ENCODE assay signal across 17 cellular contexts in the genomic region with DNA sequence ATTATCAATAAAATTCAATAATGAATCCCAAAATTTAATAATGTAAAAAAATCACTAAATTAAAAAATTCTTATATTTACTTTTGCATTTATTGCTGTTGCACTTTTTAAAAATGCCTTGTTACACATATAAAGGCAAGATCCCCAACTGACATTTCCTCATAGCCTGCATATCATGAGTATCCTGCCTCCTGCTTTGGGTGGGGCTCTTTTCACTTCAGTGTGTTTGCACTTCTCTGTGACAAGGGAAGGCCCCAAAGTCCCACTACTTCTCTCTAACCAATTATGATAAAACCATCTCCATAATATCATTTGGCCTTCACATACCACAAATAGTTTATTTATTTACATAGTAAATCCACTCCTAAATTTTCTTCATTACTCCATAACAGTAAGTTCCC.
DNase-seq lines count a peak whose midpoint lies in the region; ATAC-seq, FAIRE-seq and TF ChIP-seq lines count a peak whose summit lies in the region.
"Had no signal": no experiment of that assay in that cellular context is flagged by ENCODE, and none has a peak within 500 bp of the region (broad histone marks: within the 10 kb centered on the region; RNA-seq: fewer than 3 reads in every experiment).

No MANE protein-coding gene starts in this region.

- ATAC-seq in GM23338 = no peak
- no peak for ATAC-seq in stimulated activated naive CD8-positive, alpha-beta T cell treated with anti-CD3 and anti-CD28 coated beads, Interleukin-15, amount 100 ng/mL, for 72 hours

- H3K27ac ChIP-seq in GM23338 (ENCODE audit: low read depth) (no peak overlapping the region), small intestine (ENCODE audit: low read depth in 1 of 2, low read length in 1 of 2) (no peak overlapping the region)
- H3K27ac ChIP-seq: C4-2B, thyroid gland had no signal

- no peaks in the 10 kb centered on the region for H3K9me2 ChIP-seq in GM23338 (ENCODE audit: insufficient read depth)

- no peaks in the 10 kb centered on the region for H3K9me3 Mint-ChIP-seq in GM23338
- H3K9me3 Mint-ChIP-seq in dendritic cell treated with granulocyte-macrophage colony-stimulating factor and Interleukin-4, amounts not matched to agents 40 ng/mL and 50 ng/mL, for 4 days = no peaks in the 10 kb centered on the region
- no peaks in the 10 kb centered on the region for H3K9me3 Mint-ChIP-seq in stimulated activated naive CD8-positive, alpha-beta T cell treated with anti-CD3 and anti-CD28 coated beads, Interleukin-15, amount 100 ng/mL, for 72 hours
- H3K9me3 Mint-ChIP-seq: activated CD4-positive, alpha-beta memory T cell treated with anti-CD3 and anti-CD28 coated beads, Interleukin-2, amount 10 ng/mL, durations not matched to agents 7 days and 5 days; nephron had no signal

- no peaks in the 10 kb centered on the region for H3K9me3 ChIP-seq in small intestine (ENCODE audit: control insufficient read depth, low read depth)
- H3K9me3 ChIP-seq: thyroid gland had no signal

- no peak for TF ChIP-seq CTCF in GM23338 (conservative IDR thresholded peaks at IDR 0.05; ENCODE audit: low read depth in 2 of 2)

- peaks cover 7% of the 10 kb centered on the region; the same call in 1 of the 2 replicates for H3K4me1 ChIP-seq in GM23338 (ENCODE audit: insufficient read depth)
- no peaks in the 10 kb centered on the region for H3K4me1 ChIP-seq in small intestine (ENCODE audit: control insufficient read depth in 2 of 2, insufficient read depth in 1 of 2, low read depth in 1 of 2, low read length in 1 of 2)
- H3K4me1 ChIP-seq: thyroid gland had no signal

- H3K4me2 ChIP-seq in GM23338 = peak overlapping the region; percentile 11; the same call in 1 of the 2 replicates

- H4K20me1 ChIP-seq in GM23338 (replicated peaks; ENCODE audit: insufficient read depth) = no peaks in the 10 kb centered on the region

- no peak for DNase-seq in GM23338 (ENCODE audit: low spot score)
- DNase-seq in NOMO-1 treated with DMSO at 0.1 percent for 48 hours (lab: John Stamatoyannopoulos, UW; ENCODE audit: unreplicated experiment) = peak; percentile 74
- DNase-seq in small intestine = peak; percentile 71
- DNase-seq in NCI-H1092 treated with DMSO at 0.1 percent for 48 hours (lab: John Stamatoyannopoulos, UW) = no peak
- DNase-seq in COLO829 (ENCODE audit: low spot score) = no peak
- DNase-seq in stimulated activated naive CD8-positive, alpha-beta T cell treated with anti-CD3 and anti-CD28 coated beads, Interleukin-15, amount 100 ng/mL, for 72 hours = no peak
- DNase-seq: activated CD4-positive, alpha-beta memory T cell treated with anti-CD3 and anti-CD28 coated beads, Interleukin-2, amount 10 ng/mL, durations not matched to agents 7 days and 5 days; Karpas-422; NCI-H1930; NCI-H524 treated with DMSO at 0.1 percent for 48 hours; stimulated activated CD4-positive, alpha-beta T cell treated with anti-CD3 and anti-CD28 coated beads, Interleukin-1b, Interleukin-23, amount 100 ng/mL, for 48 hours; thyroid gland had no signal

- intact Hi-C loops in dendritic cell treated with granulocyte-macrophage colony-stimulating factor and Interleukin-4, amounts not matched to agents 40 ng/mL and 50 ng/mL, for 4 days (cut with micrococcal nuclease) = loop anchor here (10.0 kb wide), 1 partner anchor 444 kb away; a partner anchor contains a TSS

- no peaks in the 10 kb centered on the region for H3K36me3 ChIP-seq in GM23338 (ENCODE audit: insufficient read depth)
- no peaks in the 10 kb centered on the region for H3K36me3 ChIP-seq in small intestine (ENCODE audit: control insufficient read depth in 2 of 2, insufficient read depth in 2 of 2, low read length in 2 of 2)
- H3K36me3 ChIP-seq: thyroid gland had no signal

- H3K4me3 ChIP-seq in GM23338 (no peak overlapping the region), small intestine (ENCODE audit: low read depth in 1 of 2, low read length in 2 of 2) (no peak overlapping the region)
- H3K4me3 ChIP-seq: thyroid gland had no signal

- peaks cover 6% of the 10 kb centered on the region for H3K27me3 Mint-ChIP-seq in GM23338 (ENCODE audit: insufficient read depth, low read depth, poor library complexity)
- no peaks in the 10 kb centered on the region for H3K27me3 Mint-ChIP-seq in dendritic cell treated with granulocyte-macrophage colony-stimulating factor and Interleukin-4, amounts not matched to agents 40 ng/mL and 50 ng/mL, for 4 days
- no peaks in the 10 kb centered on the region for H3K27me3 Mint-ChIP-seq in stimulated activated naive CD8-positive, alpha-beta T cell treated with anti-CD3 and anti-CD28 coated beads, Interleukin-15, amount 100 ng/mL, for 72 hours
- H3K27me3 Mint-ChIP-seq: activated CD4-positive, alpha-beta memory T cell treated with anti-CD3 and anti-CD28 coated beads, Interleukin-2, amount 10 ng/mL, durations not matched to agents 7 days and 5 days had no signal

- peaks cover 19% of the 10 kb centered on the region for H3K4me1 Mint-ChIP-seq in GM23338
- peaks cover 5% of the 10 kb centered on the region for H3K4me1 Mint-ChIP-seq in dendritic cell treated with granulocyte-macrophage colony-stimulating factor and Interleukin-4, amounts not matched to agents 40 ng/mL and 50 ng/mL, for 4 days (ENCODE audit: low read depth)
- no peaks in the 10 kb centered on the region for H3K4me1 Mint-ChIP-seq in stimulated activated naive CD8-positive, alpha-beta T cell treated with anti-CD3 and anti-CD28 coated beads, Interleukin-15, amount 100 ng/mL, for 72 hours
- H3K4me1 Mint-ChIP-seq: activated CD4-positive, alpha-beta memory T cell treated with anti-CD3 and anti-CD28 coated beads, Interleukin-2, amount 10 ng/mL, durations not matched to agents 7 days and 5 days had no signal

- no peak overlapping the region for H3K4me3 Mint-ChIP-seq in GM23338
- H3K4me3 Mint-ChIP-seq in dendritic cell treated with granulocyte-macrophage colony-stimulating factor and Interleukin-4, amounts not matched to agents 40 ng/mL and 50 ng/mL, for 4 days = no peak overlapping the region
- H3K4me3 Mint-ChIP-seq in stimulated activated naive CD8-positive, alpha-beta T cell treated with anti-CD3 and anti-CD28 coated beads, Interleukin-15, amount 100 ng/mL, for 72 hours = no peak overlapping the region
- H3K4me3 Mint-ChIP-seq: activated CD4-positive, alpha-beta memory T cell treated with anti-CD3 and anti-CD28 coated beads, Interleukin-2, amount 10 ng/mL, durations not matched to agents 7 days and 5 days; nephron had no signal

- H3K27ac Mint-ChIP-seq in GM23338 = peak overlapping the region; percentile 12; the same call in 1 of the 2 replicates
- H3K27ac Mint-ChIP-seq in dendritic cell treated with granulocyte-macrophage colony-stimulating factor and Interleukin-4, amounts not matched to agents 40 ng/mL and 50 ng/mL, for 4 days = peak overlapping the region; percentile 34
- no peak overlapping the region for H3K27ac Mint-ChIP-seq in stimulated activated naive CD8-positive, alpha-beta T cell treated with anti-CD3 and anti-CD28 coated beads, Interleukin-15, amount 100 ng/mL, for 72 hours
- H3K27ac Mint-ChIP-seq: activated CD4-positive, alpha-beta memory T cell treated with anti-CD3 and anti-CD28 coated beads, Interleukin-2, amount 10 ng/mL, durations not matched to agents 7 days and 5 days had no signal

- no peaks in the 10 kb centered on the region for H3K79me2 ChIP-seq in GM23338 (replicated peaks; ENCODE audit: insufficient read depth)

- no peak overlapping the region for H2AFZ ChIP-seq in GM23338

- no peaks in the 10 kb centered on the region for H3F3A ChIP-seq in GM23338 (replicated peaks; ENCODE audit: low read depth)

- H3K27me3 ChIP-seq in GM23338 (ENCODE audit: insufficient read depth) (no peaks in the 10 kb centered on the region), small intestine (ENCODE audit: control insufficient read depth in 2 of 2, insufficient read depth in 2 of 2, low read length in 2 of 2) (no peaks in the 10 kb centered on the region)
- H3K27me3 ChIP-seq: thyroid gland had no signal

- no peak for FAIRE-seq in small intestine (lab: Jason Lieb, UNC)
- FAIRE-seq: colon, H54 had no signal

- H3K36me3 Mint-ChIP-seq in GM23338 (ENCODE audit: low read depth) = no peaks in the 10 kb centered on the region
- no peaks in the 10 kb centered on the region for H3K36me3 Mint-ChIP-seq in dendritic cell treated with granulocyte-macrophage colony-stimulating factor and Interleukin-4, amounts not matched to agents 40 ng/mL and 50 ng/mL, for 4 days (ENCODE audit: low read depth)

Comparison
In these comparisons a context has a peak if more than half of its experiments do, and no peak if none do; other contexts are left out.
1. DNase-seq: peak in NOMO-1 treated with DMSO at 0.1 percent for 48 hours (single experiment) and small intestine (single experiment); none in GM23338 (single experiment), NCI-H1092 treated with DMSO at 0.1 percent for 48 hours (single experiment), COLO829 (single experiment) and stimulated activated naive CD8-positive, alpha-beta T cell treated with anti-CD3 and anti-CD28 coated beads, Interleukin-15, amount 100 ng/mL, for 72 hours (0 of 2).
2. H3K27ac Mint-ChIP-seq: peak in GM23338 (single experiment) and dendritic cell treated with granulocyte-macrophage colony-stimulating factor and Interleukin-4, amounts not matched to agents 40 ng/mL and 50 ng/mL, for 4 days (single experiment); none in stimulated activated naive CD8-positive, alpha-beta T cell treated with anti-CD3 and anti-CD28 coated beads, Interleukin-15, amount 100 ng/mL, for 72 hours (0 of 2).